ENCODE assay signal across 15 cellular contexts in the genomic region with DNA sequence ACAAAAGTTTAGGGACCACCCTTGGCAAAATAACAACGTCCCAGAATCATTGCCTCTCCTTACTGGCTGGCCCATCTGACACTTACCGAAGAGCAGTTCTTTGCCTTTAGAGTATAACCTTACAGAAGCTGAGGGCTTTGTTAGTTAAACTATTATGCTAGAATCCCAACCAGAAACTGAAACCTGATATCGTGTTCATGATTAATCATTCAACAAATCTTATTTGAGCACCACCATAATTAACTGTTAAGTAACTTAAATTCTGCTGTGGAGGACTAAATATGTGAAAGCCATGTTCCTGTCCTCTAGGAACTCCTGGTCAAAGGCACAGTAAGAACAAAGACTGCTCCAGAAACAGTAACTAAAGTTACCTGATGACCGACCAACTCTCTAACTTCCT.
"Had no signal": no experiment of that assay in that cellular context is flagged by ENCODE, and none has a peak within 500 bp of the region (broad histone marks: within the 10 kb centered on the region; RNA-seq: fewer than 3 reads in every experiment).

No MANE protein-coding gene starts in this region.

- H3K27ac ChIP-seq: esophagus squamous epithelium, gastroesophageal sphincter, left lung, lower lobe of right lung, right atrium auricular region had no signal

- ATAC-seq: effector memory CD8-positive, alpha-beta T cell; gastroesophageal sphincter; left lung; lower lobe of right lung; natural killer cell had no signal

- H3K36me3 ChIP-seq: esophagus squamous epithelium, gastroesophageal sphincter, left lung, lower lobe of right lung, right atrium auricular region had no signal

- H3K9me3 ChIP-seq: esophagus squamous epithelium, gastroesophageal sphincter had no signal

- H3K27me3 ChIP-seq: esophagus squamous epithelium, gastroesophageal sphincter, left lung, right atrium auricular region had no signal

- DNase-seq: effector memory CD8-positive, alpha-beta T cell; esophagus squamous epithelium; foreskin fibroblast; glutamatergic neuron; islet precursor cell; left lung; lower lobe of right lung; natural killer cell; posterior cingulate gyrus; small intestine; stimulated activated CD4-positive, alpha-beta T cell treated with anti-CD3 and anti-CD28 coated beads, Interleukin-2, amount 100 ng/mL, for 48 hours; stimulated activated naive CD4-positive, alpha-beta T cell treated with Interleukin-2 at 50 U/mL for 16 hours; trophoblast cell had no signal

- H3K4me1 ChIP-seq: esophagus squamous epithelium, left lung, lower lobe of right lung, right atrium auricular region had no signal

- H3K4me3 ChIP-seq: esophagus squamous epithelium, gastroesophageal sphincter, left lung, lower lobe of right lung, right atrium auricular region had no signal

- FAIRE-seq: small intestine had no signal
